Comparison of ENCODE assay signal across 1 cellular context in the genomic region with DNA sequence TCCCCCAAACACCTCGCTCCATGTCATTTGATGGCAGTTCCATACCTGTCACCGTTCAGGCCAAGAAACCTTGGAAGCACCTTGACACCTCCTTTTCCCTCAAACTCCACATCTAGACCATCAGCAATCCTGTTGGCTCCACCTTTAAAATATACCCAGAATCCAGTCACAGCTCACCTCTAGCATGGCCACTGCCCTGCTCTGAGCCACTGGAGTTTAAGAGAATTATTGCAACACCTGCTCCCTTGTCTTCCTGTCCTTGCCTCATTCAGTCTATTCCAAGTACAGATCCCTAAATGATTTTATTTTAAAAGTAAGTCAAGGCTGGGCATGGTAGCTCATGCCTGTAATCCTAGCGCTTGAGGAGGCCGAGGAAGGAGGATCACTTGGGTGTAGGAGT.
TF ChIP-seq lines count a peak whose summit lies in the region.

No MANE protein-coding gene starts in this region.

TF ChIP-seq in HCT116, 20 proteins besides CTCF, POLR2A, EP300 and RAD21:
- TF ChIP-seq SIN3A (IDR thresholded peaks at IDR 0.05; ENCODE audit: low read depth) (no peak), YY1 (IDR thresholded peaks at IDR 0.05; ENCODE audit: extremely low read depth, insufficient replicate concordance, low read depth, low read length) (no peak), CEBPB (IDR thresholded peaks at IDR 0.05; ENCODE audit: low read depth) (no peak), SRF (IDR thresholded peaks at IDR 0.05; ENCODE audit: low read depth) (no peak)
- TF ChIP-seq, protein P1, sequence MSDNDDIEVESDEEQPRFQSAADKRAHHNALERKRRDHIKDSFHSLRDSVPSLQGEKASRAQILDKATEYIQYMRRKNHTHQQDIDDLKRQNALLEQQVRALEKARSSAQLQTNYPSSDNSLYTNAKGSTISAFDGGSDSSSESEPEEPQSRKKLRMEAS (IDR thresholded peaks at IDR 0.05): no peak
